ENCODE assay signal across 17 cellular contexts in genomic region chr16:68037820-68038597, GRCh38. TPM values are rescaled to one million over a fixed set of nuclear protein-coding genes. Genes with fewer than 3 reads are reported as not detected.
DNase-seq lines count a peak whose midpoint lies in the region; ATAC-seq and TF ChIP-seq lines count a peak whose summit lies in the region.
"Had no signal": no experiment of that assay in that cellular context is flagged by ENCODE, and none has a peak within 500 bp of the region (broad histone marks: within the 10 kb centered on the region; RNA-seq: fewer than 3 reads in every experiment).

No MANE protein-coding gene starts in this region.

- POLR2A ChIA-PET in activated CD4-positive, alpha-beta memory T cell treated with anti-CD3 and anti-CD28 coated beads, Interleukin-2, amount 10 ng/mL, durations not matched to agents 7 days and 5 days (lab: Charles Lee) = interaction anchor here (1.1 kb wide), 2 partner anchors 15 to 102 kb away, joined by 3 read pairs; partner anchors contain the start of genes DDX28, DUS2 and PSMB10
- POLR2A ChIA-PET in activated CD4-positive, alpha-beta memory T cell treated with anti-CD3 and anti-CD28 coated beads for 36 hours (lab: Charles Lee) = no interaction called here
- POLR2A ChIA-PET in activated naive CD8-positive, alpha-beta T cell treated with anti-CD3 and anti-CD28 coated beads, Interleukin-2, amount 10 ng/mL, durations not matched to agents 7 days and 5 days (lab: Charles Lee) = interaction anchor here (0.7 kb wide), 2 partner anchors 15 to 24 kb away, joined by 3 to 4 read pairs; partner anchors contain the start of gene DUS2

- DNase-seq in activated CD4-positive, alpha-beta memory T cell treated with anti-CD3 and anti-CD28 coated beads, Interleukin-2, amount 10 ng/mL, durations not matched to agents 7 days and 5 days = no peak
- DNase-seq in activated CD4-positive, alpha-beta memory T cell treated with anti-CD3 and anti-CD28 coated beads for 36 hours = no peak
- no peak for DNase-seq in HL-60 (ENCODE audit: low read depth in 1 of 2, low spot score in 1 of 2)
- no peak for DNase-seq in activated naive CD8-positive, alpha-beta T cell treated with anti-CD3 and anti-CD28 coated beads, Interleukin-2, amount 10 ng/mL, durations not matched to agents 7 days and 5 days
- peak in 1 of 2 donors; percentile 19 for DNase-seq in gastrocnemius medialis
- DNase-seq in NCI-H2107 treated with DMSO at 0.1 percent for 48 hours (lab: John Stamatoyannopoulos, UW; ENCODE audit: unreplicated experiment) = no peak
- no peak for DNase-seq in HPDE6-E6E7 (ENCODE audit: extremely low spot score)
- no peak for DNase-seq in WERI-Rb-1
- DNase-seq: ACHN; activated CD4-positive, alpha-beta T cell treated with anti-CD3 and anti-CD28 coated beads for 1 hour; activated gamma-delta T cell; heart right ventricle; NCI-H526 treated with DMSO at 0.1 percent for 48 hours; occipital lobe; SIG-M5 had no signal

- intact Hi-C loops in activated CD4-positive, alpha-beta memory T cell treated with anti-CD3 and anti-CD28 coated beads for 36 hours (cut with micrococcal nuclease) = no loop called here
- intact Hi-C loops in gastrocnemius medialis (cut with DNase I; ENCODE audit: low total_unique reads) = no loop called here

- in situ Hi-C loops in gastrocnemius medialis (cut with MboI; ENCODE audit: low sequenced_read_pairs in 4 of 4) = loop anchor here in 2 of 4 donors (25.0 kb wide), 2 partner anchors 226 to 351 kb away; partner anchors contain the start of genes RANBP10 (in 1 of the 2) and TSNAXIP1 (in 1 of the 2)

- TF ChIP-seq CTCF in HL-60 (IDR thresholded peaks at IDR 0.05; ENCODE audit: insufficient read depth, low read length) (no peak), gastrocnemius medialis (IDR thresholded peaks at IDR 0.05 in 4 of 5, conservative IDR thresholded peaks at IDR 0.05 in 1 of 5) (no peak), WERI-Rb-1 (IDR thresholded peaks at IDR 0.05; ENCODE audit: low read depth, low read length) (no peak)

- H3K27ac Mint-ChIP-seq in activated CD4-positive, alpha-beta memory T cell treated with anti-CD3 and anti-CD28 coated beads, Interleukin-2, amount 10 ng/mL, durations not matched to agents 7 days and 5 days = peak overlapping the region; percentile 61
- no peak overlapping the region for H3K27ac Mint-ChIP-seq in activated CD4-positive, alpha-beta memory T cell treated with anti-CD3 and anti-CD28 coated beads for 36 hours
- peak overlapping the region; percentile 5 for H3K27ac Mint-ChIP-seq in activated naive CD8-positive, alpha-beta T cell treated with anti-CD3 and anti-CD28 coated beads, Interleukin-2, amount 10 ng/mL, durations not matched to agents 7 days and 5 days

- peaks cover 8 to 9% of the 10 kb centered on the region in 2 donors for H3K4me1 ChIP-seq in gastrocnemius medialis
- H3K4me1 ChIP-seq: vagina had no signal

- no peaks in the 10 kb centered on the region for H3K27me3 ChIP-seq in HL-60 (ENCODE audit: insufficient read depth, poor library complexity, severe bottlenecking)
- H3K27me3 ChIP-seq in gastrocnemius medialis = no peaks in the 10 kb centered on the region
- no peaks in the 10 kb centered on the region for H3K27me3 ChIP-seq in WERI-Rb-1 (ENCODE audit: insufficient read depth, low read depth, severe bottlenecking)
- H3K27me3 ChIP-seq: cardiac muscle cell, heart right ventricle, vagina had no signal

- H3K36me3 ChIP-seq in gastrocnemius medialis (no peaks in the 10 kb centered on the region), WERI-Rb-1 (peaks cover 11% of the 10 kb centered on the region)
- H3K36me3 ChIP-seq: cardiac muscle cell, vagina had no signal

- H3K27ac ChIP-seq in HL-60 (replicated peaks) (peak overlapping the region; percentile 44), gastrocnemius medialis (peak overlapping the region; percentile 27 to 63 (median 56)), WERI-Rb-1 (no peak overlapping the region)
- H3K27ac ChIP-seq: cardiac muscle cell, vagina had no signal

- CTCF ChIA-PET in activated CD4-positive, alpha-beta memory T cell treated with anti-CD3 and anti-CD28 coated beads, Interleukin-2, amount 10 ng/mL, durations not matched to agents 7 days and 5 days (lab: Charles Lee) = interaction anchor here (0.7 to 1.7 kb wide), 3 partner anchors 10 to 103 kb away, joined by 3 read pairs; no protein-coding TSS in a partner anchor
- CTCF ChIA-PET in activated CD4-positive, alpha-beta memory T cell treated with anti-CD3 and anti-CD28 coated beads for 36 hours (lab: Charles Lee) = interaction anchor here (0.5 to 3.9 kb wide), 4 partner anchors 155 to 406 kb away, joined by 3 to 27 read pairs (median 16); partner anchors contain the start of gene NRN1L

- peaks cover 37% of the 10 kb centered on the region for H3K4me1 Mint-ChIP-seq in activated CD4-positive, alpha-beta memory T cell treated with anti-CD3 and anti-CD28 coated beads, Interleukin-2, amount 10 ng/mL, durations not matched to agents 7 days and 5 days
- H3K4me1 Mint-ChIP-seq in activated CD4-positive, alpha-beta memory T cell treated with anti-CD3 and anti-CD28 coated beads for 36 hours (ENCODE audit: low read depth) = peaks cover 6% of the 10 kb centered on the region
- H3K4me1 Mint-ChIP-seq in activated naive CD8-positive, alpha-beta T cell treated with anti-CD3 and anti-CD28 coated beads, Interleukin-2, amount 10 ng/mL, durations not matched to agents 7 days and 5 days = peaks cover 23% of the 10 kb centered on the region

- H3K4me3 Mint-ChIP-seq in activated CD4-positive, alpha-beta memory T cell treated with anti-CD3 and anti-CD28 coated beads, Interleukin-2, amount 10 ng/mL, durations not matched to agents 7 days and 5 days = no peak overlapping the region
- no peak overlapping the region for H3K4me3 Mint-ChIP-seq in activated CD4-positive, alpha-beta memory T cell treated with anti-CD3 and anti-CD28 coated beads for 36 hours
- no peak overlapping the region for H3K4me3 Mint-ChIP-seq in activated naive CD8-positive, alpha-beta T cell treated with anti-CD3 and anti-CD28 coated beads, Interleukin-2, amount 10 ng/mL, durations not matched to agents 7 days and 5 days

- no peaks in the 10 kb centered on the region for H3K9me3 ChIP-seq in gastrocnemius medialis
- no peaks in the 10 kb centered on the region for H3K9me3 ChIP-seq in WERI-Rb-1 (ENCODE audit: severe bottlenecking)
- H3K9me3 ChIP-seq: heart right ventricle, vagina had no signal

- no peak overlapping the region for H3K4me3 ChIP-seq in HL-60 (replicated peaks; ENCODE audit: insufficient read depth, low read length)
- H3K4me3 ChIP-seq in gastrocnemius medialis = no peak overlapping the region
- no peak overlapping the region for H3K4me3 ChIP-seq in WERI-Rb-1 (ENCODE audit: low read depth, low read length)
- H3K4me3 ChIP-seq: cardiac muscle cell, heart right ventricle, vagina had no signal

- no peak for ATAC-seq in activated naive CD8-positive, alpha-beta T cell treated with anti-CD3 and anti-CD28 coated beads, Interleukin-2, amount 10 ng/mL, durations not matched to agents 7 days and 5 days (ENCODE audit: low read depth)
- peak; percentile 17 to 47 for ATAC-seq in gastrocnemius medialis

- no peaks in the 10 kb centered on the region for H3K9me3 Mint-ChIP-seq in activated CD4-positive, alpha-beta memory T cell treated with anti-CD3 and anti-CD28 coated beads, Interleukin-2, amount 10 ng/mL, durations not matched to agents 7 days and 5 days
- H3K9me3 Mint-ChIP-seq in activated CD4-positive, alpha-beta memory T cell treated with anti-CD3 and anti-CD28 coated beads for 36 hours = no peaks in the 10 kb centered on the region
- H3K9me3 Mint-ChIP-seq in activated naive CD8-positive, alpha-beta T cell treated with anti-CD3 and anti-CD28 coated beads, Interleukin-2, amount 10 ng/mL, durations not matched to agents 7 days and 5 days = no peaks in the 10 kb centered on the region

- no peaks in the 10 kb centered on the region for H3K27me3 Mint-ChIP-seq in activated CD4-positive, alpha-beta memory T cell treated with anti-CD3 and anti-CD28 coated beads, Interleukin-2, amount 10 ng/mL, durations not matched to agents 7 days and 5 days
- no peaks in the 10 kb centered on the region for H3K27me3 Mint-ChIP-seq in activated CD4-positive, alpha-beta memory T cell treated with anti-CD3 and anti-CD28 coated beads for 36 hours
- no peaks in the 10 kb centered on the region for H3K27me3 Mint-ChIP-seq in activated naive CD8-positive, alpha-beta T cell treated with anti-CD3 and anti-CD28 coated beads, Interleukin-2, amount 10 ng/mL, durations not matched to agents 7 days and 5 days

- peaks cover 24% of the 10 kb centered on the region for H3K36me3 Mint-ChIP-seq in activated CD4-positive, alpha-beta memory T cell treated with anti-CD3 and anti-CD28 coated beads, Interleukin-2, amount 10 ng/mL, durations not matched to agents 7 days and 5 days (ENCODE audit: low read depth)
- H3K36me3 Mint-ChIP-seq in activated CD4-positive, alpha-beta memory T cell treated with anti-CD3 and anti-CD28 coated beads for 36 hours = peaks cover 15% of the 10 kb centered on the region
- H3K36me3 Mint-ChIP-seq in activated naive CD8-positive, alpha-beta T cell treated with anti-CD3 and anti-CD28 coated beads, Interleukin-2, amount 10 ng/mL, durations not matched to agents 7 days and 5 days = peaks cover 23% of the 10 kb centered on the region

- no peak for TF ChIP-seq POLR2A in gastrocnemius medialis (IDR thresholded peaks at IDR 0.05)

RNA-seq across cellular contexts. Expression of gene DUS2, which starts 14.9 kb away (rescaled TPM):
- 10 to 100 TPM; 23.8 to 24.4 TPM for total RNA-seq in activated CD4-positive, alpha-beta memory T cell treated with anti-CD3 and anti-CD28 coated beads, Interleukin-2, amount 10 ng/mL, durations not matched to agents 7 days and 5 days
- 10 to 100 TPM; 29.2 to 29.4 TPM for total RNA-seq in activated CD4-positive, alpha-beta memory T cell treated with anti-CD3 and anti-CD28 coated beads for 36 hours
- 10 to 100 TPM; 21.1 to 25.2 TPM for total RNA-seq in activated naive CD8-positive, alpha-beta T cell treated with anti-CD3 and anti-CD28 coated beads, Interleukin-2, amount 10 ng/mL, durations not matched to agents 7 days and 5 days
- total RNA-seq in gastrocnemius medialis = 1 to 10 TPM; 4.5 to 9.6 (median 7.1) TPM

RNA-seq across cellular contexts. Expression of gene DDX28, which starts 15.0 kb away (rescaled TPM):
- total RNA-seq in activated CD4-positive, alpha-beta memory T cell treated with anti-CD3 and anti-CD28 coated beads, Interleukin-2, amount 10 ng/mL, durations not matched to agents 7 days and 5 days = 10 to 100 TPM; 11.6 to 12.3 TPM
- total RNA-seq in activated CD4-positive, alpha-beta memory T cell treated with anti-CD3 and anti-CD28 coated beads for 36 hours = 10 to 100 TPM; 12.8 to 14.5 TPM
- total RNA-seq in activated naive CD8-positive, alpha-beta T cell treated with anti-CD3 and anti-CD28 coated beads, Interleukin-2, amount 10 ng/mL, durations not matched to agents 7 days and 5 days = 10 to 100 TPM; 15.2 to 17.0 TPM
- 10 to 100 TPM in 2 of 4 donors, 1 to 10 TPM in 2; 6.2 to 16.1 (median 10.4) TPM for total RNA-seq in gastrocnemius medialis

RNA-seq across cellular contexts. Expression of gene DPEP2NB, which starts 22.3 kb away (rescaled TPM):
- not detected for total RNA-seq in activated CD4-positive, alpha-beta memory T cell treated with anti-CD3 and anti-CD28 coated beads, Interleukin-2, amount 10 ng/mL, durations not matched to agents 7 days and 5 days
- total RNA-seq in activated CD4-positive, alpha-beta memory T cell treated with anti-CD3 and anti-CD28 coated beads for 36 hours = not detected
- not detected for total RNA-seq in activated naive CD8-positive, alpha-beta T cell treated with anti-CD3 and anti-CD28 coated beads, Interleukin-2, amount 10 ng/mL, durations not matched to agents 7 days and 5 days
- not detected for total RNA-seq in gastrocnemius medialis
- total RNA-seq: cardiac muscle cell, heart right ventricle, occipital lobe, vagina had no signal

RNA-seq across cellular contexts. Expression of gene DPEP2, which starts 38.7 kb away (rescaled TPM):
- total RNA-seq in activated CD4-positive, alpha-beta memory T cell treated with anti-CD3 and anti-CD28 coated beads, Interleukin-2, amount 10 ng/mL, durations not matched to agents 7 days and 5 days = 10 to 100 TPM; 17.5 to 18.1 TPM
- 1 to 10 TPM; 3.9 to 5.3 TPM for total RNA-seq in activated CD4-positive, alpha-beta memory T cell treated with anti-CD3 and anti-CD28 coated beads for 36 hours
- total RNA-seq in activated naive CD8-positive, alpha-beta T cell treated with anti-CD3 and anti-CD28 coated beads, Interleukin-2, amount 10 ng/mL, durations not matched to agents 7 days and 5 days = 10 to 100 TPM; 27.5 to 28.6 TPM
- under 1 TPM in 2 of 4 donors, not detected in 2; 0.26 to 0.38 TPM for total RNA-seq in gastrocnemius medialis
- total RNA-seq: cardiac muscle cell, occipital lobe had no signal

RNA-seq across cellular contexts. Expression of gene NFATC3, which starts 47.2 kb away (rescaled TPM):
- 100 to 1,000 TPM; 208 to 209 TPM for total RNA-seq in activated CD4-positive, alpha-beta memory T cell treated with anti-CD3 and anti-CD28 coated beads, Interleukin-2, amount 10 ng/mL, durations not matched to agents 7 days and 5 days
- 10 to 100 TPM; 83.4 to 85.2 TPM for total RNA-seq in activated CD4-positive, alpha-beta memory T cell treated with anti-CD3 and anti-CD28 coated beads for 36 hours
- 100 to 1,000 TPM; 132 to 139 TPM for total RNA-seq in activated naive CD8-positive, alpha-beta T cell treated with anti-CD3 and anti-CD28 coated beads, Interleukin-2, amount 10 ng/mL, durations not matched to agents 7 days and 5 days
- 10 to 100 TPM; 47.9 to 72.7 (median 70.7) TPM for total RNA-seq in gastrocnemius medialis
